ENCODE assay signal across 14 cellular contexts in the genomic region with DNA sequence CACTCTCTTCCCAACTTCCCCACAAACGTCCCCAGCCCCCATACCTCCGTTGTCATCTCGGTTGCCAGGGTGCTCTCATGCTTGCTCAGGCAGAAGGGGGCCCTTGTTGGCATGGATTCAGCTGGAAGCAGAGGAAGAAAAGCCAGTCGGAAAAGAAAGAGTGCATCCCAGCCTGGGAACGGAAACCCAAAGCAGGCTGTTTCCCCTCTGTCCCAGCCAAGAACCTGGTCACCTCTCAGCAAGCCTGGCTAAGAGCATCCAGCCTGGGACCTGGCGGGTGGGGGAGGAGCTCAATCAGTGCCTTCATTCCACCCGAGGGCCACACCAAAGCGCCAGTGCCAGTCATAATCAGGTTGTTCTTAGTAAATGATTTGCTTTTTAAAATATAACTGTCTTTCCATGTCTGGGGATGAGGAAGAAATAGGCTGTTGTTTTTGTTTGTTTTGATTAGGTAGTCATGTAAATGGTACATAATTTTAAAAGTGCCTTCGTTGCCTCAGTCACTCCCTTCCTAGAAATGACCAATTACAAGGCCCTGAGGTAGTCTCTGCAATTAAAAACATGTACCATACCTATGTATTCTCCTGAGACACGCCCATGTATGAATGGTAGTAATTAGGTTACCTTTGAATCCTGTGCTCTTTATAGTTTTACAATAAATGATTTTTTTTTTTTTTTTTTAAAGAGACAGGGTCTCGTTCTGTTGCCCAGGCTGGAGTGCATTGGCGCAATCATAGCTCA. TPM values are rescaled to one million over a fixed set of nuclear protein-coding genes. Genes with fewer than 3 reads are reported as not detected.
A peak's percentile ranks its signal among the peaks of the same experiment; 100 is the strongest.
DNase-seq lines count a peak whose midpoint lies in the region; ATAC-seq and TF ChIP-seq lines count a peak whose summit lies in the region.
"Had no signal": no experiment of that assay in that cellular context is flagged by ENCODE, and none has a peak within 500 bp of the region (broad histone marks: within the 10 kb centered on the region; RNA-seq: fewer than 3 reads in every experiment).

No MANE protein-coding gene starts in this region.

- peak overlapping the region in 1 of 2 donors; percentile 21 for H3K9ac ChIP-seq in duodenal mucosa (ENCODE audit: low read depth in 1 of 2, low read length in 2 of 2)

- H3K27me3 ChIP-seq in duodenal mucosa (ENCODE audit: control insufficient read depth in 1 of 2, insufficient read depth in 2 of 2, low read length in 2 of 2) (no peaks in the 10 kb centered on the region), stomach (no peaks in the 10 kb centered on the region)

- no peak overlapping the region for H3K4me3 Mint-ChIP-seq in T-helper 2 cell treated with Interferon-gamma antibody and Interleukin-4, amounts not matched to agents 5 μg/mL and 100 μg/mL, for 36 hours
- H3K4me3 Mint-ChIP-seq: activated CD4-positive, alpha-beta memory T cell treated with anti-CD3 and anti-CD28 coated beads for 36 hours; activated naive CD4-positive, alpha-beta T cell treated with anti-CD3 and anti-CD28 coated beads, Interleukin-2, amount 10 ng/mL, durations not matched to agents 7 days and 5 days; memory B cell; stimulated activated effector memory CD8-positive, alpha-beta T cell treated with anti-CD3 and anti-CD28 coated beads, Interleukin-12 subunit alpha, Interleukin-12 subunit beta, amount 100 ng/mL, for 72 hours had no signal

- CTCF ChIA-PET in RWPE1 (lab: Yijun Ruan, JAX), result interaction anchor here (0.5 to 0.6 kb wide), 3 partner anchors 13 to 239 kb away, joined by 3 to 4 read pairs (median 3); no protein-coding TSS in a partner anchor

- H3K27me3 Mint-ChIP-seq in T-helper 2 cell treated with Interferon-gamma antibody and Interleukin-4, amounts not matched to agents 5 μg/mL and 100 μg/mL, for 36 hours (ENCODE audit: low read depth), result no peaks in the 10 kb centered on the region
- H3K27me3 Mint-ChIP-seq: activated CD4-positive, alpha-beta memory T cell treated with anti-CD3 and anti-CD28 coated beads for 36 hours; activated naive CD4-positive, alpha-beta T cell treated with anti-CD3 and anti-CD28 coated beads, Interleukin-2, amount 10 ng/mL, durations not matched to agents 7 days and 5 days; memory B cell had no signal

- no peaks in the 10 kb centered on the region for H3K36me3 ChIP-seq in duodenal mucosa (ENCODE audit: control insufficient read depth in 1 of 2, insufficient read depth in 2 of 2, low read length in 2 of 2)
- peaks cover 0 to 13% (median 0%) of the 10 kb centered on the region in 4 donors for H3K36me3 ChIP-seq in stomach

- H3K4me1 Mint-ChIP-seq in T-helper 2 cell treated with Interferon-gamma antibody and Interleukin-4, amounts not matched to agents 5 μg/mL and 100 μg/mL, for 36 hours (ENCODE audit: low read depth), result peaks cover 26% of the 10 kb centered on the region

- intact Hi-C loops in stomach (cut with DNase I; ENCODE audit: low total_unique reads), result no loop called here

- 45 to 59% (median 48%) methylated on average over 12 of the region's 12 CpGs for WGBS in stomach, 5 donors

- H3K27ac Mint-ChIP-seq in T-helper 2 cell treated with Interferon-gamma antibody and Interleukin-4, amounts not matched to agents 5 μg/mL and 100 μg/mL, for 36 hours, result no peak overlapping the region
- H3K27ac Mint-ChIP-seq: activated CD4-positive, alpha-beta memory T cell treated with anti-CD3 and anti-CD28 coated beads for 36 hours; activated naive CD4-positive, alpha-beta T cell treated with anti-CD3 and anti-CD28 coated beads, Interleukin-2, amount 10 ng/mL, durations not matched to agents 7 days and 5 days had no signal

- peaks cover 71 to 76% of the 10 kb centered on the region in 2 donors for H3K4me1 ChIP-seq in duodenal mucosa (ENCODE audit: control insufficient read depth in 1 of 2, insufficient read depth in 2 of 2, low read length in 2 of 2)
- H3K4me1 ChIP-seq in stomach, result peaks cover 72 to 91% (median 87%) of the 10 kb centered on the region in 4 donors

- DNase-seq in RWPE1 (ENCODE audit: low spot score) (no peak), lung microvascular endothelial cell (ENCODE audit: low read depth in 2 of 2) (peak; percentile 84 to 89), stomach (no peak), EL (no peak)
- DNase-seq in activated T-cell treated with anti-CD3 and anti-CD28 coated beads, Interleukin-2, amount 50 U/mL, for 48 hours, result no peak
- no peak for DNase-seq in T-helper 2 cell treated with Interferon-gamma antibody and Interleukin-4, amounts not matched to agents 5 μg/mL and 100 μg/mL, for 36 hours (ENCODE audit: low spot score)
- DNase-seq: activated CD4-positive, alpha-beta memory T cell treated with anti-CD3 and anti-CD28 coated beads for 36 hours; activated naive CD4-positive, alpha-beta T cell treated with anti-CD3 and anti-CD28 coated beads, Interleukin-2, amount 10 ng/mL, durations not matched to agents 7 days and 5 days; KBM-7; NCI-H226 had no signal

- peak overlapping the region; percentile 4 to 37 for H3K4me3 ChIP-seq in duodenal mucosa (ENCODE audit: low read depth in 1 of 2, low read length in 2 of 2)
- no peak overlapping the region for H3K4me3 ChIP-seq in stomach

- ATAC-seq in HG03439 (IDR thresholded peaks at IDR 0.05; ENCODE audit: unreplicated experiment), result no peak
- ATAC-seq: stimulated activated effector memory CD8-positive, alpha-beta T cell treated with anti-CD3 and anti-CD28 coated beads, Interleukin-12 subunit alpha, Interleukin-12 subunit beta, amount 100 ng/mL, for 72 hours had no signal

- no peak for TF ChIP-seq POLR2A in stomach (IDR thresholded peaks at IDR 0.05)

- no peaks in the 10 kb centered on the region for H3K9me3 Mint-ChIP-seq in T-helper 2 cell treated with Interferon-gamma antibody and Interleukin-4, amounts not matched to agents 5 μg/mL and 100 μg/mL, for 36 hours
- H3K9me3 Mint-ChIP-seq: activated CD4-positive, alpha-beta memory T cell treated with anti-CD3 and anti-CD28 coated beads for 36 hours; activated naive CD4-positive, alpha-beta T cell treated with anti-CD3 and anti-CD28 coated beads, Interleukin-2, amount 10 ng/mL, durations not matched to agents 7 days and 5 days; memory B cell; stimulated activated effector memory CD8-positive, alpha-beta T cell treated with anti-CD3 and anti-CD28 coated beads, Interleukin-12 subunit alpha, Interleukin-12 subunit beta, amount 100 ng/mL, for 72 hours had no signal

- TF ChIP-seq EP300 in stomach (IDR thresholded peaks at IDR 0.05), result no peak

- TF ChIP-seq CTCF in RWPE1 (conservative IDR thresholded peaks at IDR 0.05; ENCODE audit: low read depth) (no peak), stomach (IDR thresholded peaks at IDR 0.05) (no peak)

- H3K36me3 Mint-ChIP-seq in T-helper 2 cell treated with Interferon-gamma antibody and Interleukin-4, amounts not matched to agents 5 μg/mL and 100 μg/mL, for 36 hours (ENCODE audit: low read depth), result peaks cover 32% of the 10 kb centered on the region

- POLR2A ChIA-PET in RWPE1 (lab: Yijun Ruan, JAX; ENCODE audit: low non-redundant PET), result no interaction called here

- H3K27ac ChIP-seq in RWPE1 (0 out of 2 replicates have a peak overlapping the region, but pooled peaks have one; percentile 7), duodenal mucosa (ENCODE audit: low read depth, low read length) (peak overlapping the region; percentile 33), stomach (peak overlapping the region in 4 of 5 donors; percentile 11 to 61 (median 29))

- no peaks in the 10 kb centered on the region for H3K9me3 ChIP-seq in duodenal mucosa (ENCODE audit: control insufficient read depth in 1 of 2, low read length in 2 of 2)
- H3K9me3 ChIP-seq in stomach, result no peaks in the 10 kb centered on the region

RNA-seq across cellular contexts. Expression of a gene that starts 21.1 kb away (rescaled TPM):
- 30.3 and 34.1 TPM in 2 replicates for total RNA-seq in lung microvascular endothelial cell
- 100 to 1,000 TPM in 1 of 5 donors, 10 to 100 TPM in 4; 48.4 to 119 (median 75.0) TPM for total RNA-seq in stomach
- 100 to 1,000 TPM; 117 to 166 (median 118) TPM for polyA plus RNA-seq in stomach

Comparison
In these comparisons a context has a peak if more than half of its experiments do, and no peak if none do; other contexts are left out.
1. DNase-seq: peak in lung microvascular endothelial cell (2 of 2); none in RWPE1 (single experiment), stomach (single experiment), activated T-cell treated with anti-CD3 and anti-CD28 coated beads, Interleukin-2, amount 50 U/mL, for 48 hours (0 of 2), T-helper 2 cell treated with Interferon-gamma antibody and Interleukin-4, amounts not matched to agents 5 μg/mL and 100 μg/mL, for 36 hours (single experiment) and EL (single experiment).
2. H3K4me3 ChIP-seq: peak in duodenal mucosa (2 of 2); none in stomach (0 of 4).
3. Peak in every context shown above with its lines, with median percentiles within 50 percentile points of each other: H3K27ac ChIP-seq.